8 cellular contexts compared by ENCODE assay signal in genomic region chr9:33159058-33159759, GRCh38. TPM values are rescaled to one million over a fixed set of nuclear protein-coding genes. Genes with fewer than 3 reads are reported as not detected.
DNase-seq lines count a peak whose midpoint lies in the region; ATAC-seq, FAIRE-seq and TF ChIP-seq lines count a peak whose summit lies in the region.

No MANE protein-coding gene starts in this region.

- no peak overlapping the region for H2AFZ ChIP-seq in GM12878 (ENCODE audit: control insufficient read depth, low read depth, low read length)

- H3K27ac ChIP-seq in GM12878 (ENCODE audit: control insufficient read depth, insufficient read depth) = peak overlapping the region; percentile 92
- H3K27ac ChIP-seq in thoracic aorta = peak overlapping the region; percentile 92 to 97

- 0% methylated on average over 7 of the region's 7 CpGs for WGBS in GM12878 (ENCODE audit: insufficient coverage, insufficient replicate concordance, low lambda C conversion rate, missing lambda C conversion rate)
- WGBS in lower leg skin, 2 donors = 16 to 18% methylated on average over 7 of the region's 7 CpGs

- no peak for TF ChIP-seq RAD21 in GM12878 (IDR thresholded peaks at IDR 0.05; ENCODE audit: insufficient read depth, low read depth, low read length)

- H3K27me3 ChIP-seq in GM12878 (replicated peaks in 1 of 2; ENCODE audit: control insufficient read depth in 2 of 2, insufficient read depth in 2 of 2, low read length in 1 of 2) (no peaks in the 10 kb centered on the region), thoracic aorta (replicated peaks; ENCODE audit: insufficient read depth) (no peaks in the 10 kb centered on the region)

- POLR2A ChIA-PET in GM12878 (lab: Charles Lee) = interaction anchor here (1.1 to 8.5 kb wide), 9 partner anchors 7 to 135 kb away, joined by 3 to 73 read pairs (median 5); no protein-coding TSS in a partner anchor

- H3K36me3 ChIP-seq in GM12878 (ENCODE audit: control insufficient read depth in 2 of 2, insufficient read depth in 2 of 2, low read length in 1 of 2) = no peaks in the 10 kb centered on the region; a peak in 1 of 4 replicates
- H3K36me3 ChIP-seq in thoracic aorta = no peaks in the 10 kb centered on the region

- no peak for FAIRE-seq in GM12878 (lab: Jason Lieb, UNC)

- 0 out of 2 replicates have a peak, but pooled peaks cover 3% of the 10 kb centered on the region for H4K20me1 ChIP-seq in GM12878 (ENCODE audit: control insufficient read depth, insufficient read depth)

- H3K4me3 ChIP-seq in GM12878 (peak overlapping the region; percentile 90), lower leg skin (ENCODE audit: low read depth, poor library complexity, severe bottlenecking) (no peak overlapping the region), thoracic aorta (peak overlapping the region; percentile 42)

- SMC1A ChIA-PET in GM12878 (lab: Charles Lee; ENCODE audit: uncharacterized antibody, unreplicated experiment) = interaction anchor here (0.8 to 10.4 kb wide), 20 partner anchors 8 to 138 kb away, joined by 3 to 172 read pairs (median 4); partner anchors contain the start of gene B4GALT1

- no peak for TF ChIP-seq POLR2A in GM12878 (IDR thresholded peaks at IDR 0.05; ENCODE audit: low read depth, low read length)
- TF ChIP-seq POLR2A in lower leg skin (IDR thresholded peaks at IDR 0.05) = no peak

- ATAC-seq in GM12878 (peak; percentile 39), thoracic aorta (ENCODE audit: insufficient number of reproducible peaks, low FRiP score, low read depth) (no peak)

- H3K79me2 ChIP-seq in GM12878 (ENCODE audit: control insufficient read depth, insufficient read depth, low read length) = peaks cover 99% of the 10 kb centered on the region

- intact Hi-C loops in activated naive CD4-positive, alpha-beta T cell treated with anti-CD3 and anti-CD28 coated beads for 36 hours (cut with micrococcal nuclease) = loop anchor here (1.0 to 5.0 kb wide), 8 partner anchors 8 to 658 kb away; partner anchors contain the start of genes B4GALT1, DNAJA1, NFX1 and SMIM27
- intact Hi-C loops in GM12878 (cut with micrococcal nuclease; ENCODE audit: unreplicated experiment) (loop anchor here (2.0 kb wide), 1 partner anchor 16 kb away; no protein-coding TSS in a partner anchor), lower leg skin (cut with DNase I; ENCODE audit: low total_unique reads) (no loop called here)

- peak; percentile 69 for DNase-seq in activated naive CD4-positive, alpha-beta T cell treated with anti-CD3 and anti-CD28 coated beads for 36 hours
- DNase-seq in activated naive CD4-positive, alpha-beta T cell (lab: John Stamatoyannopoulos, UW) = no peak
- DNase-seq in NCI-H69 (lab: John Stamatoyannopoulos, UW) (peak; percentile 56), GM12878 (ENCODE audit: low read depth, low spot score) (no peak), lower leg skin (ENCODE audit: low spot score in 2 of 2) (peak; percentile 75 to 95), thoracic aorta (ENCODE audit: low spot score) (no peak), NCI-H146 treated with DMSO at 0.1 percent for 48 hours (lab: John Stamatoyannopoulos, UW; ENCODE audit: unreplicated experiment) (no peak), cerebellar nuclear complex (lab: John Stamatoyannopoulos, UW) (no peak)

- H3K9ac ChIP-seq in GM12878 (ENCODE audit: control insufficient read depth, insufficient read depth, low read length) = peak overlapping the region; percentile 68

- no peaks in the 10 kb centered on the region for H3K9me3 ChIP-seq in GM12878 (replicated peaks; ENCODE audit: control insufficient read depth, insufficient read depth, low read length)
- no peaks in the 10 kb centered on the region for H3K9me3 ChIP-seq in thoracic aorta

- H3K27me3 Mint-ChIP-seq in activated naive CD4-positive, alpha-beta T cell treated with anti-CD3 and anti-CD28 coated beads for 36 hours (ENCODE audit: low read depth) = no peaks in the 10 kb centered on the region

- peak in 1 of 2 experiments; percentile 37; a peak in 1 of 4 replicates for TF ChIP-seq EP300 in GM12878 (IDR thresholded peaks at IDR 0.05; ENCODE audit: borderline replicate concordance in 1 of 2, control insufficient read depth in 1 of 2, low read depth in 2 of 2, low read length in 2 of 2)

- peaks cover 92% of the 10 kb centered on the region for H3K4me1 Mint-ChIP-seq in activated naive CD4-positive, alpha-beta T cell treated with anti-CD3 and anti-CD28 coated beads for 36 hours (ENCODE audit: low read depth)

- CTCF ChIA-PET in activated naive CD4-positive, alpha-beta T cell treated with anti-CD3 and anti-CD28 coated beads for 36 hours (lab: Charles Lee) = interaction anchor here (1.1 to 2.1 kb wide), 5 partner anchors 8 to 67 kb away, joined by 3 to 10 read pairs (median 4); no protein-coding TSS in a partner anchor
- CTCF ChIA-PET in GM12878 (lab: Yijun Ruan, JAX) = interaction anchor here (0.7 to 7.2 kb wide), 9 partner anchors 9 to 67 kb away, joined by 3 to 58 read pairs (median 5); no protein-coding TSS in a partner anchor

- no peaks in the 10 kb centered on the region for H3K9me3 Mint-ChIP-seq in activated naive CD4-positive, alpha-beta T cell treated with anti-CD3 and anti-CD28 coated beads for 36 hours

- peak overlapping the region; percentile 97 for H3K27ac Mint-ChIP-seq in activated naive CD4-positive, alpha-beta T cell treated with anti-CD3 and anti-CD28 coated beads for 36 hours

- H3K36me3 Mint-ChIP-seq in activated naive CD4-positive, alpha-beta T cell treated with anti-CD3 and anti-CD28 coated beads for 36 hours (ENCODE audit: low read depth) = peaks cover 2% of the 10 kb centered on the region

- in situ Hi-C loops in GM12878 (cut with MboI) = no loop called here

- no peak for TF ChIP-seq CTCF in GM12878 (IDR thresholded peaks at IDR 0.05 in 2 of 3, conservative IDR thresholded peaks at IDR 0.05 in 1 of 3; ENCODE audit: control insufficient read depth in 2 of 3, extremely low read depth in 1 of 3, insufficient read depth in 1 of 3, low read depth in 3 of 3, low read length in 3 of 3)
- no peak for TF ChIP-seq CTCF in lower leg skin (IDR thresholded peaks at IDR 0.05)
- TF ChIP-seq CTCF in thoracic aorta (IDR thresholded peaks at IDR 0.05) = no peak

- BruUV-seq in GM12878 (replicated peaks; lab: Mats Ljungman, UMichigan) = no TSS peak

- peak overlapping the region; percentile 64 for H3K4me3 Mint-ChIP-seq in activated naive CD4-positive, alpha-beta T cell treated with anti-CD3 and anti-CD28 coated beads for 36 hours

- H3K4me2 ChIP-seq in GM12878 (ENCODE audit: control insufficient read depth, insufficient read depth) = peak overlapping the region; percentile 86

- H3K4me1 ChIP-seq in GM12878 (ENCODE audit: control insufficient read depth, insufficient read depth, low read length) (peaks cover 79% of the 10 kb centered on the region), thoracic aorta (ENCODE audit: control insufficient read depth in 1 of 2, low read depth in 2 of 2) (peaks cover 79 to 96% of the 10 kb centered on the region in 2 donors)

- RAD21 ChIA-PET in GM12878 (lab: Charles Lee; ENCODE audit: unreplicated experiment) = interaction anchor here (0.9 to 7.2 kb wide), 13 partner anchors 8 to 131 kb away, joined by 3 to 46 read pairs (median 6); partner anchors contain the start of genes B4GALT1 and NFX1

TF ChIP-seq in GM12878, 131 proteins besides CTCF, POLR2A, EP300 and RAD21 (continues in another document):
- TF ChIP-seq, protein P1, sequence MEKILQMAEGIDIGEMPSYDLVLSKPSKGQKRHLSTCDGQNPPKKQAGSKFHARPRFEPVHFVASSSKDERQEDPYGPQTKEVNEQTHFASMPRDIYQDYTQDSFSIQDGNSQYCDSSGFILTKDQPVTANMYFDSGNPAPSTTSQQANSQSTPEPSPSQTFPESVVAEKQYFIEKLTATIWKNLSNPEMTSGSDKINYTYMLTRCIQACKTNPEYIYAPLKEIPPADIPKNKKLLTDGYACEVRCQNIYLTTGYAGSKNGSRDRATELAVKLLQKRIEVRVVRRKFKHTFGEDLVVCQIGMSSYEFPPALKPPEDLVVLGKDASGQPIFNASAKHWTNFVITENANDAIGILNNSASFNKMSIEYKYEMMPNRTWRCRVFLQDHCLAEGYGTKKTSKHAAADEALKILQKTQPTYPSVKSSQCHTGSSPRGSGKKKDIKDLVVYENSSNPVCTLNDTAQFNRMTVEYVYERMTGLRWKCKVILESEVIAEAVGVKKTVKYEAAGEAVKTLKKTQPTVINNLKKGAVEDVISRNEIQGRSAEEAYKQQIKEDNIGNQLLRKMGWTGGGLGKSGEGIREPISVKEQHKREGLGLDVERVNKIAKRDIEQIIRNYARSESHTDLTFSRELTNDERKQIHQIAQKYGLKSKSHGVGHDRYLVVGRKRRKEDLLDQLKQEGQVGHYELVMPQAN (conservative IDR thresholded peaks at IDR 0.05) = 0 out of 2 replicates have a peak, but pooled peaks have one; percentile 37
- TF ChIP-seq IKZF2 (IDR thresholded peaks at IDR 0.05) (peak; percentile 84 to 86), NR2C1 (IDR thresholded peaks at IDR 0.05) (peak; percentile 75), DPF2 (IDR thresholded peaks at IDR 0.05) (no peak; the same call in 1 of the 2 replicates), BCL11A (IDR thresholded peaks at IDR 0.05; ENCODE audit: low read depth, low read length) (0 out of 2 replicates have a peak, but pooled peaks have one; percentile 4)

RNA-seq across cellular contexts. Expression of gene B4GALT1, which starts 7.9 kb away (rescaled TPM):
- total RNA-seq in activated naive CD4-positive, alpha-beta T cell treated with anti-CD3 and anti-CD28 coated beads for 36 hours = 10 to 100 TPM; 42.8 to 44.1 TPM
- 47.6 and 51.1 TPM in 2 replicates for total RNA-seq in GM12878 (2013; cell fraction: nucleolus; rRNA removed)
- total RNA-seq in GM12878 (2014; rRNA removed) = 23.4 and 24.2 TPM in 2 replicates
- total RNA-seq in GM12878 (2014; rRNA removed; fragmentation: Illumina TruSeq; extraction: Trizol) = 12.7 and 15.3 TPM in 2 replicates
- 77.5 and 79.0 TPM in 2 replicates for total RNA-seq in GM12878 (2021)
- 50.1 TPM for polyA plus RNA-seq in GM12878 (2011; ENCODE audit: low read depth)
- polyA plus RNA-seq in GM12878 (2011; rRNA removed) = 29.6 and 36.5 TPM in 2 replicates
- 36.7 and 49.7 TPM in 2 replicates for polyA plus RNA-seq in GM12878 (2011; cell fraction: cytosol; rRNA removed)
- 16.8 and 18.8 TPM in 2 replicates for polyA plus RNA-seq in GM12878 (2011; cell fraction: nucleus; rRNA removed)
- polyA plus RNA-seq in GM12878 (2012) = 58.2 and 65.9 TPM in 2 replicates
- polyA plus RNA-seq in GM12878 (2014; fragmentation: Illumina TruSeq; extraction: Trizol) = 66.7 and 68.8 TPM in 2 replicates
- 10 to 100 TPM; 22.4 to 23.3 TPM for polyA plus RNA-seq in GM12878 (2014; fragmentation: Nextera tagmentation; extraction: Ambion mirVana)
- polyA plus RNA-seq in GM12878 (2014; rRNA removed) = 42.6 and 45.5 TPM in 2 replicates
- 10 to 100 TPM; 50.2 to 50.8 TPM for polyA plus RNA-seq in GM12878 (2016; fragmentation: Nextera tagmentation; extraction: Ambion mirVana)
- polyA minus RNA-seq in GM12878 (2011; rRNA and poly(A)+ RNA removed) = 48.3 and 58.3 TPM in 2 replicates
- 25.8 and 27.2 TPM in 2 replicates for polyA minus RNA-seq in GM12878 (2011; cell fraction: cytosol; rRNA and poly(A)+ RNA removed)
- polyA minus RNA-seq in GM12878 (2011; cell fraction: nucleus; rRNA and poly(A)+ RNA removed) = 10.3 and 16.8 TPM in 2 replicates
- total RNA-seq in lower leg skin = 10 to 100 TPM; 40.9 to 59.6 (median 46.3) TPM
- total RNA-seq in thoracic aorta = 10 to 100 TPM; 59.4 to 86.6 TPM

Comparison
In these comparisons a context has a peak if more than half of its experiments do, and no peak if none do; other contexts are left out.
1. DNase-seq: peak in activated naive CD4-positive, alpha-beta T cell treated with anti-CD3 and anti-CD28 coated beads for 36 hours (single experiment), NCI-H69 (single experiment) and lower leg skin (2 of 2); none in activated naive CD4-positive, alpha-beta T cell (0 of 4), GM12878 (single experiment), thoracic aorta (single experiment), NCI-H146 treated with DMSO at 0.1 percent for 48 hours (single experiment) and cerebellar nuclear complex (0 of 2).